In the genomic region with DNA sequence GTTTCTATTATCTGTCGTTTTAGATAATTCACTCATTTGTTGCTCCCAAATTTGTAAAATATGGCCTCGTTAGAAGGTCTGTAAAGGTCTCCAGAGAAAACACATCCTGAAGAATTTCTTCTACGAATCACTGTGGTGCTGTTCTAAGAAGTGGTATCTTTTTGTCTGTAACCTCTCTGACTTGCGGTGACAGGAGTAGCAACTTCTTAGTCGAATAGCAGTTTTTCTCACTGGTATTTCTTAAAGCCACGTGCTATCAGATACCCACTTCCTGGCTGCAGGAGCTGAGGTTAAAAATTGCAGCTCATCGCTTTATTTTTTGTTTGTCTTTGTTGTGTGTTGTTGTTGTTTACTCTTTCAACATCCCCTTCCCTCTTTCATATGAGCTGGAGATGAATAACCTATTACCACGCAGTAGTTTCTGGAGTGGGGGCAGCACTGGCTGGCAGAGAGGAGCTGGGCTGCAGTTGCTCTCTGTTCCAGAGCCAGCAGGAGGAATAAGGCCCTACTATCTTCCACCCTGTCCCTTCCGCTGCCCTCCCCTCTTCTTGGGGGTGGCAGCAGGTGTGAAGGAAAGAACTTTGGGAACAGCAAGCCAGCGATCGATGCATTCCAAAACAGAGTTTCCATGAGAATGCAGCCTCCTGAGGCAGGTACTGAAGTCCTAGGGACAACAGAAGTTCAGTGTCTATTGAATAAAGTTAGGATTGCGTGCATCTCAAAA, we compare ENCODE assay signal across 19 cellular contexts.
"Had no signal": no experiment of that assay in that cellular context is flagged by ENCODE, and none has a peak within 500 bp of the region (broad histone marks: within the 10 kb centered on the region; RNA-seq: fewer than 3 reads in every experiment).

No MANE protein-coding gene starts in this region.

- H3K36me3 Mint-ChIP-seq: mesothelial cell of epicardium had no signal

- H3K36me3 ChIP-seq: colonic mucosa, pancreas, transverse colon, vagina had no signal

- H3K27ac Mint-ChIP-seq: activated B cell treated with CpG ODN at 0.5 μM for 24 hours; activated CD8-positive, alpha-beta T cell treated with anti-CD3 and anti-CD28 coated beads, Interleukin-2, amount 10 ng/mL, durations not matched to agents 7 days and 5 days; activated naive CD4-positive, alpha-beta T cell treated with anti-CD3 and anti-CD28 coated beads, Interleukin-2, amount 50 U/mL, for 72 hours; mesothelial cell of epicardium; T-helper 17 cell had no signal

- FAIRE-seq: endothelial cell of umbilical vein, pancreas had no signal

- H3K4me3 Mint-ChIP-seq: activated B cell treated with CpG ODN at 0.5 μM for 24 hours; activated CD8-positive, alpha-beta T cell treated with anti-CD3 and anti-CD28 coated beads, Interleukin-2, amount 10 ng/mL, durations not matched to agents 7 days and 5 days; mesothelial cell of epicardium; neural crest cell; T-helper 17 cell had no signal

- H3K9me3 Mint-ChIP-seq: mesothelial cell of epicardium, neural crest cell had no signal

- ATAC-seq: activated CD8-positive, alpha-beta T cell treated with anti-CD3 and anti-CD28 coated beads, Interleukin-2, amount 10 ng/mL, durations not matched to agents 7 days and 5 days; activated naive CD4-positive, alpha-beta T cell treated with anti-CD3 and anti-CD28 coated beads, Interleukin-2, amount 50 U/mL, for 72 hours; T-helper 17 cell had no signal

- H3K4me1 ChIP-seq: colonic mucosa, pancreas, transverse colon, vagina had no signal

- H3K4me3 ChIP-seq: colonic mucosa, pancreas, skin epidermis, transverse colon, vagina had no signal

- DNase-seq: activated B cell treated with CpG ODN at 0.5 μM for 24 hours; activated CD4-positive, alpha-beta T cell treated with anti-CD3 and anti-CD28 coated beads for 48 hours; activated CD8-positive, alpha-beta memory T cell treated with anti-CD3 and anti-CD28 coated beads, Interleukin-2, amount 50 U/mL, for 4 hours; activated CD8-positive, alpha-beta T cell treated with anti-CD3 and anti-CD28 coated beads, Interleukin-2, amount 10 ng/mL, durations not matched to agents 7 days and 5 days; activated gamma-delta T cell; activated T-cell treated with anti-CD3 and anti-CD28 coated beads, Interleukin-2, amount 50 U/mL, for 48 hours; central memory CD4-positive, alpha-beta T cell; colonic mucosa; pancreas; stimulated activated CD4-positive, alpha-beta T cell treated with anti-CD3 and anti-CD28 coated beads, Interleukin-4, amount 100 ng/mL, for 24 hours; stimulated activated naive CD4-positive, alpha-beta T cell treated with Interleukin-2 at 50 U/mL for 16 hours; T-helper 17 cell; transverse colon had no signal

- H3K4me1 Mint-ChIP-seq: activated B cell treated with CpG ODN at 0.5 μM for 24 hours, T-helper 17 cell had no signal

- H3K27me3 Mint-ChIP-seq: activated B cell treated with CpG ODN at 0.5 μM for 24 hours, T-helper 17 cell had no signal

- H3K27me3 ChIP-seq: colonic mucosa, pancreas, transverse colon, vagina had no signal

- H3K9me3 ChIP-seq: colonic mucosa, pancreas, transverse colon, vagina had no signal

- H3K27ac ChIP-seq: colonic mucosa, pancreas, skin epidermis, transverse colon, vagina had no signal
